In genomic region chr2:110876167-110876999, GRCh38 we compare ENCODE assay signal across 16 cellular contexts.
DNase-seq lines count a peak whose midpoint lies in the region; ATAC-seq, FAIRE-seq and TF ChIP-seq lines count a peak whose summit lies in the region.
"Had no signal": no experiment of that assay in that cellular context is flagged by ENCODE, and none has a peak within 500 bp of the region (broad histone marks: within the 10 kb centered on the region; RNA-seq: fewer than 3 reads in every experiment).

No MANE protein-coding gene starts in this region.

- H3K4me3 ChIP-seq in smooth muscle cell (no peak overlapping the region), pancreas (no peak overlapping the region), vagina (no peak overlapping the region)
- H3K4me3 ChIP-seq: mucosa of descending colon had no signal

- TF ChIP-seq POLR2A in vagina (IDR thresholded peaks at IDR 0.05) = no peak

- peaks cover under 1% of the 10 kb centered on the region for H3K27me3 ChIP-seq in smooth muscle cell (ENCODE audit: low read depth)
- H3K27me3 ChIP-seq in pancreas = no peaks in the 10 kb centered on the region
- no peaks in the 10 kb centered on the region for H3K27me3 ChIP-seq in vagina

- H3K27ac Mint-ChIP-seq in activated CD8-positive, alpha-beta memory T cell treated with anti-CD3 and anti-CD28 coated beads, Interleukin-2, amount 10 ng/mL, durations not matched to agents 7 days and 5 days = peak overlapping the region; percentile 78
- no peak overlapping the region for H3K27ac Mint-ChIP-seq in HFFc6
- H3K27ac Mint-ChIP-seq in chondrocyte (ENCODE audit: unreplicated experiment) = no peak overlapping the region
- H3K27ac Mint-ChIP-seq: activated T-cell treated with anti-CD3 and anti-CD28 coated beads, Interleukin-2, amount 50 U/mL, for 72 hours had no signal

- CTCF ChIA-PET in activated CD8-positive, alpha-beta memory T cell treated with anti-CD3 and anti-CD28 coated beads, Interleukin-2, amount 10 ng/mL, durations not matched to agents 7 days and 5 days (lab: Charles Lee) = interaction anchor here (0.6 to 3.9 kb wide), 10 partner anchors 8 to 208 kb away, joined by 3 to 32 read pairs (median 6); no protein-coding TSS in a partner anchor

- TF ChIP-seq CTCF in HFFc6 (IDR thresholded peaks at IDR 0.05) (peak; percentile 52), chondrocyte (IDR thresholded peaks at IDR 0.05) (peak; percentile 32), smooth muscle cell (IDR thresholded peaks at IDR 0.05; ENCODE audit: borderline replicate concordance, insufficient read depth, poor library complexity, severe bottlenecking) (peak; percentile 23), pancreas (IDR thresholded peaks at IDR 0.05) (no peak), vagina (IDR thresholded peaks at IDR 0.05) (no peak)

- H3K36me3 Mint-ChIP-seq in activated CD8-positive, alpha-beta memory T cell treated with anti-CD3 and anti-CD28 coated beads, Interleukin-2, amount 10 ng/mL, durations not matched to agents 7 days and 5 days = peaks cover 19% of the 10 kb centered on the region
- H3K36me3 Mint-ChIP-seq in HFFc6 (ENCODE audit: low read depth) (peaks cover 5% of the 10 kb centered on the region; the same call in 1 of the 2 replicates), chondrocyte (ENCODE audit: low read depth) (no peaks in the 10 kb centered on the region)

- H3K4me1 ChIP-seq in smooth muscle cell (ENCODE audit: low read depth) (no peaks in the 10 kb centered on the region), pancreas (no peaks in the 10 kb centered on the region), vagina (no peaks in the 10 kb centered on the region)

- no peak overlapping the region for H2AFZ ChIP-seq in smooth muscle cell (ENCODE audit: low read depth)

- H3K27ac ChIP-seq in smooth muscle cell (ENCODE audit: low read depth) = no peak overlapping the region
- no peak overlapping the region for H3K27ac ChIP-seq in pancreas
- H3K27ac ChIP-seq in vagina = no peak overlapping the region

- H3K4me2 ChIP-seq in smooth muscle cell = no peak overlapping the region

- intact Hi-C loops in pancreas (cut with DNase I) (no loop called here), vagina (cut with DNase I) (no loop called here)

- WGBS in smooth muscle cell (ENCODE audit: low lambda C conversion rate) = 82% methylated on average over 18 of the region's 18 CpGs
- 77 to 83% methylated on average over 18 of the region's 18 CpGs for WGBS in pancreas, 2 donors

- H3F3A ChIP-seq in smooth muscle cell (ENCODE audit: low read depth) = no peaks in the 10 kb centered on the region

- H3K9ac ChIP-seq in smooth muscle cell (ENCODE audit: low read depth) = no peak overlapping the region

- peaks cover 41% of the 10 kb centered on the region for H3K4me1 Mint-ChIP-seq in activated CD8-positive, alpha-beta memory T cell treated with anti-CD3 and anti-CD28 coated beads, Interleukin-2, amount 10 ng/mL, durations not matched to agents 7 days and 5 days
- no peaks in the 10 kb centered on the region for H3K4me1 Mint-ChIP-seq in HFFc6 (ENCODE audit: low read depth)
- no peaks in the 10 kb centered on the region for H3K4me1 Mint-ChIP-seq in chondrocyte (ENCODE audit: low read depth)

- H3K4me3 Mint-ChIP-seq in activated CD8-positive, alpha-beta memory T cell treated with anti-CD3 and anti-CD28 coated beads, Interleukin-2, amount 10 ng/mL, durations not matched to agents 7 days and 5 days = no peak overlapping the region
- H3K4me3 Mint-ChIP-seq in HFFc6 (no peak overlapping the region), chondrocyte (ENCODE audit: unreplicated experiment) (no peak overlapping the region)

- H3K9me3 ChIP-seq in smooth muscle cell (replicated peaks; ENCODE audit: low read depth) = no peaks in the 10 kb centered on the region
- no peaks in the 10 kb centered on the region for H3K9me3 ChIP-seq in pancreas
- no peaks in the 10 kb centered on the region for H3K9me3 ChIP-seq in vagina
- H3K9me3 ChIP-seq: mucosa of descending colon had no signal

- H3K36me3 ChIP-seq in smooth muscle cell (ENCODE audit: low read depth) (no peaks in the 10 kb centered on the region), pancreas (no peaks in the 10 kb centered on the region), vagina (no peaks in the 10 kb centered on the region)

- H3K79me2 ChIP-seq in smooth muscle cell (ENCODE audit: low read depth) = no peaks in the 10 kb centered on the region

- H4K20me1 ChIP-seq in smooth muscle cell (ENCODE audit: low read depth) = no peaks in the 10 kb centered on the region

- H3K9me3 Mint-ChIP-seq in activated CD8-positive, alpha-beta memory T cell treated with anti-CD3 and anti-CD28 coated beads, Interleukin-2, amount 10 ng/mL, durations not matched to agents 7 days and 5 days (ENCODE audit: low read depth) = peaks cover 13% of the 10 kb centered on the region
- H3K9me3 Mint-ChIP-seq in HFFc6 (peaks cover 7% of the 10 kb centered on the region), chondrocyte (ENCODE audit: low read depth) (peaks cover 10% of the 10 kb centered on the region)

- no peak for FAIRE-seq in pancreas (lab: Jason Lieb, UNC)
- FAIRE-seq: keratinocyte had no signal

- peaks cover 35% of the 10 kb centered on the region for H3K27me3 Mint-ChIP-seq in activated CD8-positive, alpha-beta memory T cell treated with anti-CD3 and anti-CD28 coated beads, Interleukin-2, amount 10 ng/mL, durations not matched to agents 7 days and 5 days
- peaks cover 32% of the 10 kb centered on the region for H3K27me3 Mint-ChIP-seq in HFFc6 (ENCODE audit: insufficient read depth)
- peaks cover 4% of the 10 kb centered on the region for H3K27me3 Mint-ChIP-seq in chondrocyte (ENCODE audit: low read depth)

- no peak for DNase-seq in activated CD8-positive, alpha-beta memory T cell treated with anti-CD3 and anti-CD28 coated beads, Interleukin-2, amount 10 ng/mL, durations not matched to agents 7 days and 5 days
- no peak for DNase-seq in activated CD8-positive, alpha-beta memory T cell treated with anti-CD3 and anti-CD28 coated beads, Interleukin-2, amount 50 U/mL, for 48 hours
- DNase-seq in HFFc6 (no peak), chondrocyte (ENCODE audit: low spot score) (no peak), smooth muscle cell (lab: John Stamatoyannopoulos, UW; ENCODE audit: unreplicated experiment) (no peak), pancreas (no peak), vagina (ENCODE audit: extremely low spot score in 2 of 2) (no peak)
- DNase-seq: activated T-cell treated with anti-CD3 and anti-CD28 coated beads, Interleukin-2, amount 50 U/mL, for 72 hours; effector CD4-positive, alpha-beta T cell; mucosa of descending colon; NCI-H1417 treated with DMSO at 0.1 percent for 48 hours; NCI-H526; trophoblast cell had no signal

- no peak for ATAC-seq in activated CD8-positive, alpha-beta memory T cell treated with anti-CD3 and anti-CD28 coated beads, Interleukin-2, amount 10 ng/mL, durations not matched to agents 7 days and 5 days
- ATAC-seq in pancreas (no peak), GM19455 (IDR thresholded peaks at IDR 0.05; ENCODE audit: unreplicated experiment) (no peak)
- ATAC-seq: activated T-cell treated with anti-CD3 and anti-CD28 coated beads, Interleukin-2, amount 50 U/mL, for 72 hours; mucosa of descending colon; Right ventricle myocardium inferior had no signal

Comparison
In these comparisons a context has a peak if more than half of its experiments do, and no peak if none do; other contexts are left out.
1. CTCF ChIP-seq: peak in HFFc6 (single experiment), chondrocyte (single experiment) and smooth muscle cell (single experiment); none in pancreas (0 of 4) and vagina (0 of 3).